In the genomic region with DNA sequence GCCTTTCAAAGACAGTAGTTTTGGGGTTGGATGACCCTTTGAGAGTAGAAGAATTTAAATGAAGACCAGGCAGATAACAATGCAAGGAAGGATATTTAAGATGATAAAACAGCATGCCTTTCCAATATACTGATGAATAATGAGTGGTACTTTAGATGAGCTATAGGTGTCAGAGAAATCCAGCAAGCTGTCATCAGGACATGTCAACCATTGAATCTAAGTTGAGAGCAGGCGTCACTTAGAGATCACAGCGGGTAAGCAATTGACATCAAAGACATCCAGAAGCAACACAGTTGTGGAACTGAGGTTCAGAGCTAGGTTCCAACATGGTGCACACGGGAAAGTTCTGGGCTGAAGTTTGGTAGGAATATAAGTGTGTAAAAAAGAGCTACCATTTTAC, we compare ENCODE assay signal across 9 cellular contexts. TPM values are rescaled to one million over a fixed set of nuclear protein-coding genes. Genes with fewer than 3 reads are reported as not detected.
"Had no signal": no experiment of that assay in that cellular context is flagged by ENCODE, and none has a peak within 500 bp of the region (broad histone marks: within the 10 kb centered on the region; RNA-seq: fewer than 3 reads in every experiment).

No MANE protein-coding gene starts in this region.

- DNase-seq: IMR-90, KBM-7, KG1 had no signal

- H3K4me3 ChIP-seq: K562 had no signal

- H3K27ac ChIP-seq: HL-60 had no signal

RNA-seq across cellular contexts. Expression of gene CCDC54, which starts 25.0 kb away (rescaled TPM):
- total RNA-seq: HepG2, HT-29, HT1080, IMR-90, K562 had no signal
- polyA plus RNA-seq: HepG2, IgD-negative memory B cell, IMR-90, K562 had no signal
